In genomic region chr9:4666042-4666699, GRCh38 we compare ENCODE assay signal across 8 cellular contexts. TPM values are rescaled to one million over a fixed set of nuclear protein-coding genes. Genes with fewer than 3 reads are reported as not detected.
DNase-seq lines count a peak whose midpoint lies in the region; ATAC-seq and TF ChIP-seq lines count a peak whose summit lies in the region.

SPATA6L (minus strand) TSS chr9:4666480; CDS start chr9:4666250, 230 bp downstream.

- H3K27ac Mint-ChIP-seq in GM23338: peak within 1 kb of the TSS; percentile 70
- peak within 1 kb of the TSS; percentile 53 for H3K27ac Mint-ChIP-seq in activated T-cell treated with anti-CD3 and anti-CD28 coated beads, Interleukin-2, amount 50 U/mL, for 24 hours
- H3K27ac Mint-ChIP-seq in stimulated activated naive CD8-positive, alpha-beta T cell treated with anti-CD3 and anti-CD28 coated beads, Interleukin-15, amount 100 ng/mL, for 72 hours: peak within 1 kb of the TSS; percentile 64 to 77

- H3K27me3 Mint-ChIP-seq in GM23338 (ENCODE audit: insufficient read depth, low read depth, poor library complexity): peaks cover 5% of the 10 kb centered on the region
- H3K27me3 Mint-ChIP-seq in activated T-cell treated with anti-CD3 and anti-CD28 coated beads, Interleukin-2, amount 50 U/mL, for 24 hours: no peaks in the 10 kb centered on the region
- no peaks in the 10 kb centered on the region for H3K27me3 Mint-ChIP-seq in stimulated activated naive CD8-positive, alpha-beta T cell treated with anti-CD3 and anti-CD28 coated beads, Interleukin-15, amount 100 ng/mL, for 72 hours

- H3K36me3 ChIP-seq in GM23338 (ENCODE audit: insufficient read depth): no peaks in the 10 kb centered on the region

- H3K4me2 ChIP-seq in GM23338: peak within 1 kb of the TSS; percentile 89

- peaks cover 44% of the 10 kb centered on the region for H3K4me1 ChIP-seq in GM23338 (ENCODE audit: insufficient read depth)

- DNase-seq in C1 segment of cervical spinal cord (lab: John Stamatoyannopoulos, UW): peak in 11 of 14 donors; percentile 13 to 74 (median 44)
- DNase-seq in GM23338 (ENCODE audit: low spot score): peak; percentile 61
- peak; percentile 92 for DNase-seq in NCI-H69 (lab: John Stamatoyannopoulos, UW)
- peak; percentile 61 for DNase-seq in activated T-cell treated with anti-CD3 and anti-CD28 coated beads, Interleukin-2, amount 50 U/mL, for 24 hours
- peak; percentile 67 for DNase-seq in erythroblast (lab: John Stamatoyannopoulos, UW)
- DNase-seq in midbrain (lab: John Stamatoyannopoulos, UW): peak; percentile 69
- DNase-seq in stimulated activated naive CD8-positive, alpha-beta T cell treated with anti-CD3 and anti-CD28 coated beads, Interleukin-15, amount 100 ng/mL, for 72 hours: peak; percentile 27 to 37

- H3K9me2 ChIP-seq in GM23338 (ENCODE audit: insufficient read depth): no peaks in the 10 kb centered on the region

- H3K27ac ChIP-seq in GM23338 (ENCODE audit: low read depth): no peak within 1 kb of the TSS

- peak in 1 of 2 experiments; percentile 22; a peak in 2 of 4 replicates for TF ChIP-seq CTCF in GM23338 (conservative IDR thresholded peaks at IDR 0.05; ENCODE audit: low read depth in 2 of 2)

- H3F3A ChIP-seq in GM23338 (replicated peaks; ENCODE audit: low read depth): no peaks in the 10 kb centered on the region

- peak within 1 kb of the TSS; percentile 73 for H2AFZ ChIP-seq in GM23338

- TF ChIP-seq POLR2A in erythroblast (IDR thresholded peaks at IDR 0.05; ENCODE audit: low read length): peak; percentile 35

- peaks cover 63% of the 10 kb centered on the region for H3K4me1 Mint-ChIP-seq in GM23338
- peaks cover 80% of the 10 kb centered on the region for H3K4me1 Mint-ChIP-seq in activated T-cell treated with anti-CD3 and anti-CD28 coated beads, Interleukin-2, amount 50 U/mL, for 24 hours (ENCODE audit: low read depth)
- H3K4me1 Mint-ChIP-seq in stimulated activated naive CD8-positive, alpha-beta T cell treated with anti-CD3 and anti-CD28 coated beads, Interleukin-15, amount 100 ng/mL, for 72 hours: peaks cover 84% of the 10 kb centered on the region

- H4K20me1 ChIP-seq in GM23338 (replicated peaks; ENCODE audit: insufficient read depth): no peaks in the 10 kb centered on the region

- no peaks in the 10 kb centered on the region for H3K36me3 Mint-ChIP-seq in GM23338 (ENCODE audit: low read depth)
- peaks cover 2% of the 10 kb centered on the region for H3K36me3 Mint-ChIP-seq in activated T-cell treated with anti-CD3 and anti-CD28 coated beads, Interleukin-2, amount 50 U/mL, for 24 hours (ENCODE audit: low read depth)

- no peaks in the 10 kb centered on the region for H3K9me3 Mint-ChIP-seq in GM23338
- no peaks in the 10 kb centered on the region for H3K9me3 Mint-ChIP-seq in activated T-cell treated with anti-CD3 and anti-CD28 coated beads, Interleukin-2, amount 50 U/mL, for 24 hours
- H3K9me3 Mint-ChIP-seq in stimulated activated naive CD8-positive, alpha-beta T cell treated with anti-CD3 and anti-CD28 coated beads, Interleukin-15, amount 100 ng/mL, for 72 hours: no peaks in the 10 kb centered on the region

- peak; percentile 4; the same call in 2 of the 3 replicates for ATAC-seq in GM23338
- peak; percentile 46 for ATAC-seq in stimulated activated naive CD8-positive, alpha-beta T cell treated with anti-CD3 and anti-CD28 coated beads, Interleukin-15, amount 100 ng/mL, for 72 hours
- ATAC-seq in HG03378 (IDR thresholded peaks at IDR 0.05; ENCODE audit: unreplicated experiment): no peak

- H3K4me3 Mint-ChIP-seq in GM23338: peak within 1 kb of the TSS; percentile 75
- H3K4me3 Mint-ChIP-seq in activated T-cell treated with anti-CD3 and anti-CD28 coated beads, Interleukin-2, amount 50 U/mL, for 24 hours: peak within 1 kb of the TSS; percentile 76
- peak within 1 kb of the TSS; percentile 86 to 89 for H3K4me3 Mint-ChIP-seq in stimulated activated naive CD8-positive, alpha-beta T cell treated with anti-CD3 and anti-CD28 coated beads, Interleukin-15, amount 100 ng/mL, for 72 hours

- peaks cover 13% of the 10 kb centered on the region; the same call in 1 of the 2 replicates for H3K79me2 ChIP-seq in GM23338 (replicated peaks; ENCODE audit: insufficient read depth)

- 0 out of 2 replicates have a peak, but pooled peaks cover 2% of the 10 kb centered on the region for H3K27me3 ChIP-seq in GM23338 (ENCODE audit: insufficient read depth)

- H3K4me3 ChIP-seq in GM23338: peak within 1 kb of the TSS; percentile 79

TF ChIP-seq in GM23338, 12 proteins besides CTCF, POLR2A, EP300 and RAD21:
- TF ChIP-seq CREB1 (CRISPR knock-in tag; IDR thresholded peaks at IDR 0.05; ENCODE audit: low read depth) (no peak), POLR2AphosphoS5 (IDR thresholded peaks at IDR 0.05; ENCODE audit: low read depth) (peak; percentile 38; the same call in 1 of the 2 replicates)

RNA-seq across cellular contexts. Expression of gene SPATA6L, which starts in this region (rescaled TPM):
- total RNA-seq in GM23338 (2014; rRNA removed; shearing (Covaris generic)): 0.39 and 1.7 TPM in 2 replicates
- polyA plus RNA-seq in GM23338 (2016; fragmentation: Nextera tagmentation; extraction: Ambion mirVana): 1.9 and 2.2 TPM in 2 replicates

Comparison
In these comparisons a context has a peak if more than half of its experiments do, and no peak if none do; other contexts are left out.
1. DNase-seq: peak in every context shown above with its lines; median percentile 92 in NCI-H69; 69 in midbrain; 67 in erythroblast; 61 in GM23338; 61 in activated T-cell treated with anti-CD3 and anti-CD28 coated beads, Interleukin-2, amount 50 U/mL, for 24 hours; 44 in C1 segment of cervical spinal cord; 32 in stimulated activated naive CD8-positive, alpha-beta T cell treated with anti-CD3 and anti-CD28 coated beads, Interleukin-15, amount 100 ng/mL, for 72 hours.